ENCODE assay signal across 9 cellular contexts in the genomic region with DNA sequence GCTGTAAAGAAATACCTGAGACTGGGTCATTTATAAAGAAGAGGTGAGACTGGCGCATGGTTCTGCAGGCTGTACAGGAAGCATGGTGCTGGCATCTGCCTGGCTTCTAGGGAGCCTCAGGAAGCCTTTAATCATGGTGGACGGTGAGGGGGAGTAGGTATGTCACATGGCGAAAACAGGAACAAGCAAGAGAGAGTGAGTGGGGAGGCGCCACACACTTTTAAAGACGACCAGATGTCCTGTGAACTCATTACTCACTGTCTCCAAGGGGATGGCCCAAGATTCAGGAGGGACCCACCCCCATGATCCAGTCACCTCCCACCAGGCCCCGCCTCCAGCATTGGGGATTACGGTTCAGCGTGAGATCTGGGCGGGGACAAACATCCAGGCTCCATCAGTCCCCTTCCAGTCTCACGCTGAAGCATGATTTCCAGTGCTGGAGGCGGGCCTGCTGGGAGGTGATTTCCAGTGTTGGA. TPM values are rescaled to one million over a fixed set of nuclear protein-coding genes. Genes with fewer than 3 reads are reported as not detected.
DNase-seq lines count a peak whose midpoint lies in the region; ATAC-seq and TF ChIP-seq lines count a peak whose summit lies in the region.
"Had no signal": no experiment of that assay in that cellular context is flagged by ENCODE, and none has a peak within 500 bp of the region (broad histone marks: within the 10 kb centered on the region; RNA-seq: fewer than 3 reads in every experiment).

No MANE protein-coding gene starts in this region.

- no peaks in the 10 kb centered on the region for H3K9me3 ChIP-seq in CD4-positive, CD25-positive, alpha-beta regulatory T cell (ENCODE audit: control insufficient read depth in 2 of 2, low read length in 2 of 2)
- H3K9me3 ChIP-seq in MG63 = no peaks in the 10 kb centered on the region

- DNase-seq in CD4-positive, CD25-positive, alpha-beta regulatory T cell = no peak
- peak; percentile 20 for DNase-seq in MG63
- no peak for DNase-seq in natural killer cell
- DNase-seq in amniotic stem cell (lab: John Stamatoyannopoulos, UW) = no peak
- DNase-seq in activated gamma-delta T cell treated with Interleukin-2 at 50 U/mL for 16 hours = no peak
- DNase-seq in mucosa of gallbladder (ENCODE audit: low spot score) = no peak
- DNase-seq: hippocampal formation had no signal

- H3K27ac ChIP-seq in CD4-positive, CD25-positive, alpha-beta regulatory T cell (ENCODE audit: insufficient read depth, low read length, poor library complexity, severe bottlenecking) = no peak overlapping the region

- TF ChIP-seq CTCF in brain (conservative IDR thresholded peaks at IDR 0.05) (no peak), natural killer cell (IDR thresholded peaks at IDR 0.05) (no peak)

- H3K27ac Mint-ChIP-seq in CD4-positive, CD25-positive, alpha-beta regulatory T cell = peak overlapping the region; percentile 31 to 85 (median 79)
- H3K27ac Mint-ChIP-seq in brain = peak overlapping the region in 2 of 5 experiments; percentile 59 to 71
- H3K27ac Mint-ChIP-seq in natural killer cell = peak overlapping the region; percentile 56 to 93

- intact Hi-C loops in natural killer cell (cut with micrococcal nuclease) = no loop called here

- no peaks in the 10 kb centered on the region for H3K27me3 ChIP-seq in CD4-positive, CD25-positive, alpha-beta regulatory T cell (ENCODE audit: control insufficient read depth, insufficient read depth, low read length)
- H3K27me3 ChIP-seq in MG63 = no peaks in the 10 kb centered on the region

- H3K4me1 ChIP-seq in CD4-positive, CD25-positive, alpha-beta regulatory T cell (ENCODE audit: control insufficient read depth, insufficient read depth, low read length, poor library complexity, severe bottlenecking) = peaks cover 23% of the 10 kb centered on the region

- H3K4me1 Mint-ChIP-seq in CD4-positive, CD25-positive, alpha-beta regulatory T cell = peaks cover 0 to 35% (median 20%) of the 10 kb centered on the region in 4 donors
- peaks cover 32% of the 10 kb centered on the region for H3K4me1 Mint-ChIP-seq in brain
- peaks cover 20 to 44% of the 10 kb centered on the region in 2 donors for H3K4me1 Mint-ChIP-seq in natural killer cell

- ATAC-seq in CD4-positive, CD25-positive, alpha-beta regulatory T cell (ENCODE audit: low read depth in 2 of 2) = no peak
- ATAC-seq in natural killer cell (no peak), HG03521 (IDR thresholded peaks at IDR 0.05; ENCODE audit: unreplicated experiment) (no peak)

- H3K4me3 Mint-ChIP-seq in CD4-positive, CD25-positive, alpha-beta regulatory T cell = peak overlapping the region; percentile 23 to 78 (median 33)
- H3K4me3 Mint-ChIP-seq in brain (peak overlapping the region; percentile 43 to 91 (median 68)), natural killer cell (peak overlapping the region; percentile 54)

- no peaks in the 10 kb centered on the region for H3K9me3 Mint-ChIP-seq in CD4-positive, CD25-positive, alpha-beta regulatory T cell
- no peaks in the 10 kb centered on the region for H3K9me3 Mint-ChIP-seq in brain
- H3K9me3 Mint-ChIP-seq in natural killer cell = no peaks in the 10 kb centered on the region

- peaks cover 14% of the 10 kb centered on the region for H3K36me3 Mint-ChIP-seq in CD4-positive, CD25-positive, alpha-beta regulatory T cell
- H3K36me3 Mint-ChIP-seq in brain (peaks cover 61% of the 10 kb centered on the region), natural killer cell (no peaks in the 10 kb centered on the region)

- no peaks in the 10 kb centered on the region for H3K27me3 Mint-ChIP-seq in CD4-positive, CD25-positive, alpha-beta regulatory T cell
- H3K27me3 Mint-ChIP-seq in brain (peaks cover 4% of the 10 kb centered on the region), natural killer cell (ENCODE audit: low read depth in 2 of 2) (no peaks in the 10 kb centered on the region)

- peaks cover 43% of the 10 kb centered on the region for H3K36me3 ChIP-seq in CD4-positive, CD25-positive, alpha-beta regulatory T cell (ENCODE audit: control insufficient read depth, insufficient read depth, low read length)
- peaks cover 51% of the 10 kb centered on the region for H3K36me3 ChIP-seq in MG63

- no peak overlapping the region for H3K4me3 ChIP-seq in CD4-positive, CD25-positive, alpha-beta regulatory T cell (ENCODE audit: low read depth, low read length)
- H3K4me3 ChIP-seq in MG63 = no peak overlapping the region

RNA-seq across cellular contexts. Expression of a gene that starts 3.2 kb away (rescaled TPM):
- total RNA-seq in CD4-positive, CD25-positive, alpha-beta regulatory T cell = 51.6 TPM
- 1 to 10 TPM in 2 of 4 donors, under 1 TPM in 2; 0.81 to 1.5 (median 0.98) TPM for polyA plus RNA-seq in CD4-positive, CD25-positive, alpha-beta regulatory T cell
- total RNA-seq in MG63 (2014; rRNA removed; shearing (Covaris generic); ENCODE audit: low replicate concordance) = 7.6 and 17.1 TPM in 2 replicates
- polyA plus RNA-seq in brain (ENCODE audit: insufficient read depth, low read depth, low replicate concordance) = 22.0 TPM
- total RNA-seq in natural killer cell (10 to 100 TPM; 46.2 to 59.6 (median 49.5) TPM), mucosa of gallbladder (37.3 TPM)

RNA-seq across cellular contexts. Expression of a gene that starts 24.9 kb away (rescaled TPM):
- total RNA-seq in CD4-positive, CD25-positive, alpha-beta regulatory T cell = 0.96 TPM
- 1 to 10 TPM in 1 of 4 donors, under 1 TPM in 3; 0.26 to 1.3 (median 0.71) TPM for polyA plus RNA-seq in CD4-positive, CD25-positive, alpha-beta regulatory T cell
- 23.6 and 27.1 TPM in 2 replicates for total RNA-seq in MG63 (2014; rRNA removed; shearing (Covaris generic); ENCODE audit: low replicate concordance)
- polyA plus RNA-seq in brain (ENCODE audit: insufficient read depth, low read depth, low replicate concordance) = 19.3 TPM
- total RNA-seq in natural killer cell (10 to 100 TPM in 1 of 3 donors, 1 to 10 TPM in 2; 6.5 to 12.0 (median 9.7) TPM), mucosa of gallbladder (11.2 TPM)

RNA-seq across cellular contexts. Expression of a gene that starts 50.5 kb away (rescaled TPM):
- total RNA-seq in CD4-positive, CD25-positive, alpha-beta regulatory T cell = 50.1 TPM
- 10 to 100 TPM; 28.3 to 33.1 (median 31.5) TPM for polyA plus RNA-seq in CD4-positive, CD25-positive, alpha-beta regulatory T cell
- total RNA-seq in MG63 (2014; rRNA removed; shearing (Covaris generic); ENCODE audit: low replicate concordance) = 8.6 and 16.2 TPM in 2 replicates
- 37.9 TPM for polyA plus RNA-seq in brain (ENCODE audit: insufficient read depth, low read depth, low replicate concordance)
- total RNA-seq in natural killer cell = 10 to 100 TPM; 47.5 to 70.1 (median 60.7) TPM
- total RNA-seq in mucosa of gallbladder = 32.1 TPM
